21 cellular contexts compared by ENCODE assay signal in genomic region chr17:10620823-10621222, GRCh38. TPM values are rescaled to one million over a fixed set of nuclear protein-coding genes. Genes with fewer than 3 reads are reported as not detected.
DNase-seq lines count a peak whose midpoint lies in the region; ATAC-seq and TF ChIP-seq lines count a peak whose summit lies in the region.
"Had no signal": no experiment of that assay in that cellular context is flagged by ENCODE, and none has a peak within 500 bp of the region (broad histone marks: within the 10 kb centered on the region; RNA-seq: fewer than 3 reads in every experiment).

No MANE protein-coding gene starts in this region.

- DNase-seq in A172 (ENCODE audit: low spot score) (peak; percentile 44), HK-2 (ENCODE audit: unreplicated experiment) (peak; percentile 71), epithelial cell of esophagus (ENCODE audit: low read depth) (peak; percentile 85), mucosa of descending colon (peak in 1 of 3 donors; percentile 20), uterus (no peak), GM13977 (ENCODE audit: low spot score) (no peak)
- DNase-seq: AML-193; Caco-2; CD4-positive, CD25-positive, alpha-beta regulatory T cell; DMS53; GM23248; KG1; NCI-H1048; NCI-H1436 treated with DMSO at 0.1 percent for 48 hours; NCI-H2029 treated with DMSO at 0.1 percent for 48 hours; NCI-H2171 treated with DMSO at 0.1 percent for 48 hours; NCI-H774; PC-9 had no signal

- ATAC-seq in mucosa of descending colon = peak; percentile 13
- ATAC-seq in gastroesophageal sphincter = no peak
- ATAC-seq in GM21367 (IDR thresholded peaks at IDR 0.05; ENCODE audit: unreplicated experiment) = no peak
- ATAC-seq: HCT116 had no signal

- in situ Hi-C loops in GM13977 (cut with MboI; ENCODE audit: low pct_unique_long_range_greater_than_20kb, low sequenced_read_pairs, unreplicated experiment) = loop anchor here (25.0 kb wide), 2 partner anchors 284 to 659 kb away; no protein-coding TSS in a partner anchor

- H3K36me3 ChIP-seq in mucosa of descending colon (ENCODE audit: low read depth) (no peaks in the 10 kb centered on the region), uterus (no peaks in the 10 kb centered on the region), gastroesophageal sphincter (no peaks in the 10 kb centered on the region)

- no peak for TF ChIP-seq EP300 in gastroesophageal sphincter (IDR thresholded peaks at IDR 0.05)

- H3K4me3 ChIP-seq in epithelial cell of esophagus (ENCODE audit: low read length) (no peak overlapping the region), mucosa of descending colon (no peak overlapping the region), uterus (no peak overlapping the region), gastroesophageal sphincter (no peak overlapping the region)
- H3K4me3 ChIP-seq: GM23248, PC-9 had no signal

- intact Hi-C loops in mucosa of descending colon (cut with DNase I, micrococcal nuclease) (no loop called here), uterus (cut with DNase I; ENCODE audit: low total_unique reads) (no loop called here)

- 20 to 35% methylated on average over 2 of the region's 4 CpGs for WGBS in gastroesophageal sphincter (ENCODE audit: low coverage in 1 of 2), 2 donors

- TF ChIP-seq POLR2A in uterus (IDR thresholded peaks at IDR 0.05) (no peak), gastroesophageal sphincter (IDR thresholded peaks at IDR 0.05) (no peak)

- H3K27me3 ChIP-seq in uterus (no peaks in the 10 kb centered on the region), gastroesophageal sphincter (no peaks in the 10 kb centered on the region)

- TF ChIP-seq CTCF in epithelial cell of esophagus (IDR thresholded peaks at IDR 0.05; ENCODE audit: insufficient read depth, low read depth, low read length, missing control alignments) (no peak), mucosa of descending colon (IDR thresholded peaks at IDR 0.05) (no peak), uterus (IDR thresholded peaks at IDR 0.05) (no peak), gastroesophageal sphincter (IDR thresholded peaks at IDR 0.05) (no peak), GM13977 (IDR thresholded peaks at IDR 0.05; ENCODE audit: extremely low read depth, insufficient read depth, missing control alignments) (no peak)

- H3K27ac ChIP-seq in uterus = no peak overlapping the region
- H3K27ac ChIP-seq in gastroesophageal sphincter = no peak overlapping the region
- H3K27ac ChIP-seq: GM23248, PC-9 had no signal

- no peaks in the 10 kb centered on the region for H3K4me1 ChIP-seq in mucosa of descending colon (ENCODE audit: low read depth)
- no peaks in the 10 kb centered on the region for H3K4me1 ChIP-seq in uterus
- peaks cover 0 to 6% (median 0%) of the 10 kb centered on the region in 3 donors for H3K4me1 ChIP-seq in gastroesophageal sphincter
- H3K4me1 ChIP-seq: Caco-2 had no signal

- H3K9me3 ChIP-seq in mucosa of descending colon (no peaks in the 10 kb centered on the region), uterus (no peaks in the 10 kb centered on the region), gastroesophageal sphincter (no peaks in the 10 kb centered on the region)
- H3K9me3 ChIP-seq: Caco-2 had no signal

RNA-seq across cellular contexts. Expression of gene MYH3, which starts 36.3 kb away (rescaled TPM):
- total RNA-seq in A172 (2014; rRNA removed; shearing (Covaris generic)) = 3.9 and 5.6 TPM in 2 replicates
- total RNA-seq in mucosa of descending colon (1 to 10 TPM; 2.0 to 3.2 (median 2.3) TPM), uterus (10 to 100 TPM in 1 of 4 donors, 1 to 10 TPM in 2, under 1 TPM in 1; under 0.01 to 11.9 (median 3.1) TPM), gastroesophageal sphincter (1 to 10 TPM in 3 of 4 donors, under 1 TPM in 1; 0.87 to 3.5 (median 1.7) TPM)

Comparison
In these comparisons a context has a peak if more than half of its experiments do, and no peak if none do; other contexts are left out.
1. DNase-seq: peak in A172 (single experiment), HK-2 (single experiment) and epithelial cell of esophagus (single experiment); none in uterus (0 of 2) and GM13977 (single experiment).